10 cellular contexts compared by ENCODE assay signal in the genomic region with DNA sequence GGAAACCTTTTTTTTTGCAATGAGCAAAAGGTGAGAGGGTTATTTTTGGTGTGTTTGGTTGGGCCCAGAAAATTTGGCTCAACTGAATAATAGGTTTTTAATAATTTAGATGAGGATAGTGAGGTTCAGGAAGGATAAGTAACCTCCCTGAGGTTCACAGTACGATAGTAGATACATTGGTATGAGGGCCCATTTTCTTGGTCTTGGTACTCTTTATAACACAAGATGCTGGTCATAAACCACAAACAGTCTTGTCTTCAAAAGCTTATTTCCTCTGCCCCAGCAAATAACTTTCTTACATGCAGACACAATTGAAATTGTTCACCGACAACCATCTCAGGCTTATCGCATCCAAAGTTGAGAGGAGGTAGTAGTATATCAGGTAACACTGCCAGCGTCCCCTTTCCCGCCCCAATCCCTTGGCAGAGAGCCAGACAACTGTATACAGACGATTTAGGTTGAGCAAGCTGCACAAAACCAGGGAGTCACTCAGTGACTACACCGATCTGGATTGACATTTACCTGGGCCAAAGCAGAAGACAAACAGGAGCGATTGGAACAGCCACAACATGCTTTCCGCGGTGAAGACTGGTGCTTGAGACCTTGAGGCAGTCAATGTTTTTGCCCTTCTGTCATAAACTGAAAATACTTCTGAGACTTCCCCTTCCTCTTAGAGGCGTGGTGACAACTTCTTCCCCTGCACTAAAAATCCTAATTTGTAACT. TPM values are rescaled to one million over a fixed set of nuclear protein-coding genes. Genes with fewer than 3 reads are reported as not detected.
DNase-seq lines count a peak whose midpoint lies in the region; ATAC-seq and TF ChIP-seq lines count a peak whose summit lies in the region.
"Had no signal": no experiment of that assay in that cellular context is flagged by ENCODE, and none has a peak within 500 bp of the region (broad histone marks: within the 10 kb centered on the region; RNA-seq: fewer than 3 reads in every experiment).

A gene (minus strand): TSS at position 634 of the 724 bp plus-strand sequence. CDS start 63 bp downstream, at position 571.

- H3K4me3 ChIP-seq in thyroid gland (replicated peaks in 1 of 3), result no peak within 1 kb of the TSS

- intact Hi-C loops in thyroid gland (cut with DNase I), result no loop called here

- no peak for TF ChIP-seq POLR2A in thyroid gland (IDR thresholded peaks at IDR 0.05)

- no peaks in the 10 kb centered on the region for H3K9me3 ChIP-seq in thyroid gland

- DNase-seq in activated T-cell treated with anti-CD3 and anti-CD28 coated beads for 4 hours, result peak; percentile 29
- DNase-seq in stimulated activated CD4-positive, alpha-beta T cell treated with anti-CD3 and anti-CD28 coated beads, Interleukin-15, amount 100 ng/mL, for 48 hours (ENCODE audit: low read depth in 2 of 2), result peak; percentile 30 to 42
- no peak for DNase-seq in thyroid gland
- DNase-seq in foreskin melanocyte, result no peak
- no peak for DNase-seq in C1 segment of cervical spinal cord (lab: John Stamatoyannopoulos, UW)

- no peaks in the 10 kb centered on the region for H3K4me1 ChIP-seq in thyroid gland

- no peak for TF ChIP-seq CTCF in thyroid gland (IDR thresholded peaks at IDR 0.05)

- 67 to 80% methylated on average over 11 of the region's 11 CpGs for WGBS in thyroid gland, 2 donors

- H3K27me3 ChIP-seq in thyroid gland, result no peaks in the 10 kb centered on the region

- H3K36me3 ChIP-seq in thyroid gland, result no peaks in the 10 kb centered on the region

- peak; percentile 65 for ATAC-seq in GM18511 (IDR thresholded peaks at IDR 0.05; ENCODE audit: unreplicated experiment)
- ATAC-seq in HG03460 (IDR thresholded peaks at IDR 0.05; ENCODE audit: unreplicated experiment), result peak; percentile 67
- ATAC-seq in GM18873 (IDR thresholded peaks at IDR 0.05; ENCODE audit: low FRiP score, unreplicated experiment), result no peak

- H3K27ac ChIP-seq in thyroid gland, result no peak within 1 kb of the TSS
- H3K27ac ChIP-seq: epithelial cell of prostate had no signal

RNA-seq across cellular contexts. Expression of the gene that starts here (rescaled TPM):
- 1 to 10 TPM; 1.3 to 3.6 (median 1.7) TPM for total RNA-seq in thyroid gland
- total RNA-seq: HT1080 had no signal

Comparison
In these comparisons a context has a peak if more than half of its experiments do, and no peak if none do; other contexts are left out.
1. DNase-seq: peak in activated T-cell treated with anti-CD3 and anti-CD28 coated beads for 4 hours (single experiment) and stimulated activated CD4-positive, alpha-beta T cell treated with anti-CD3 and anti-CD28 coated beads, Interleukin-15, amount 100 ng/mL, for 48 hours (2 of 2); none in thyroid gland (0 of 2), foreskin melanocyte (single experiment) and C1 segment of cervical spinal cord (0 of 14).